In the genomic region with DNA sequence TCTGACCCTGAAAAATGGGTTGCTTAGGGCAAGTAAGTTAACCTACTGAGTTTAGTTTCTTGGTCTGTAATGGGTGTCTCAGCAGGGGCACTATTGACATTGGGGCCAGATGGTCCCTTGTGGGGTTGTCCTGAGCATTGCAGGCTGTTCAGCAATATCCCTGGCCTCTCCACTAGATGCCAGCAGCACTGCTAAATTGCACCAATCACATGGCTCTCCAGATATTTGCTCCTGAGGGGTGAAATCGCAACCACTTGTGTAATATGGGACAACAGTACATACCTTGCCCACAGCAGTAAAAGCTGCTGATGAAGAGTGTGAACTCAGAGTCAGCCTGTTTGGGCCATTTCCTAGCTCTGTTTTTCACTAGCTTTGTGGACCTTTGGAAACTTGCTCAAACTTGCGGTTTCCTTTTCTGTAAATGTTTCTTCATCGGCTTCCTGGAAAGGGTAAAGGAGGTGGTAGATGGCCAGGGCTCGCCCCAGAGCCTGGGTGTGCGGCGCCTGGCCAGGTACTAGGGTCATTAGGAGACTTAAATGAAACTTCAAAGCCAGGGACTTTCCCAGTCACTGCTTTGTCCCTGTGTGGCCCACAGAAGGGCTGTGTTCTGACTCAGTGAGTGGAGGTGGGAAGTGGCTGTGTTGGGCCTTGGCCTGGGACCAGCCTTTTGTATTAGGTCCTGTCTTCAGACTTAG, we compare ENCODE assay signal across 8 cellular contexts. TPM values are rescaled to one million over a fixed set of nuclear protein-coding genes. Genes with fewer than 3 reads are reported as not detected.
DNase-seq lines count a peak whose midpoint lies in the region; ATAC-seq and TF ChIP-seq lines count a peak whose summit lies in the region.

No MANE protein-coding gene starts in this region.

- peaks cover 10% of the 10 kb centered on the region for H3K4me1 ChIP-seq in KMS-11 (ENCODE audit: low read depth, poor library complexity, severe bottlenecking)
- peaks cover 13 to 57% (median 32%) of the 10 kb centered on the region in 3 donors for H3K4me1 ChIP-seq in esophagus squamous epithelium
- no peaks in the 10 kb centered on the region for H3K4me1 ChIP-seq in neuronal stem cell (ENCODE audit: control insufficient read depth in 2 of 2, insufficient read depth in 1 of 2, low read depth in 1 of 2, low read length in 2 of 2)

- 5 to 23% methylated on average over 4 to 6 of the region's 6 CpGs for WGBS in esophagus squamous epithelium, 2 donors
- WGBS in neuronal stem cell (ENCODE audit: extremely low coverage in 2 of 2, insufficient read length in 2 of 2, insufficient replicate concordance in 1 of 2), 2 donors, result no CpG with 5 or more reads among the region's 6 CpGs

- H2BK5ac ChIP-seq in neuronal stem cell (ENCODE audit: low read length), result no peak overlapping the region

- no peaks in the 10 kb centered on the region for H3K9me3 ChIP-seq in esophagus squamous epithelium
- no peaks in the 10 kb centered on the region for H3K9me3 ChIP-seq in neuronal stem cell (replicated peaks in 1 of 2; ENCODE audit: control insufficient read depth in 2 of 2, insufficient read depth in 1 of 2, low read depth in 1 of 2, low read length in 2 of 2)

- no peak overlapping the region for H3K14ac ChIP-seq in neuronal stem cell (ENCODE audit: low read length)

- no peak overlapping the region for H4K91ac ChIP-seq in neuronal stem cell (ENCODE audit: low read depth, low read length, poor library complexity)

- CTCF ChIA-PET in activated CD4-positive, alpha-beta T cell treated with anti-CD3 and anti-CD28 coated beads for 36 hours (lab: Charles Lee), result interaction anchor here (0.6 to 1.5 kb wide), 8 partner anchors 13 to 104 kb away, joined by 3 to 7 read pairs (median 4); a partner anchor contains a TSS

- peaks cover 13% of the 10 kb centered on the region; the same call in 1 of the 2 replicates for H3K27me3 ChIP-seq in KMS-11 (ENCODE audit: insufficient read depth, low read depth)
- H3K27me3 ChIP-seq in esophagus squamous epithelium, result peaks cover 0 to 31% (median 0%) of the 10 kb centered on the region in 4 donors
- peaks cover 0 to 30% (median 0%) of the 10 kb centered on the region in 3 experiments for H3K27me3 ChIP-seq in neuronal stem cell (ENCODE audit: control insufficient read depth in 3 of 3, insufficient read depth in 3 of 3, low read depth in 1 of 3, low read length in 3 of 3)

- peak overlapping the region; percentile 52 for H2AFZ ChIP-seq in KMS-11 (ENCODE audit: low read depth)
- peak overlapping the region; percentile 11 for H2AFZ ChIP-seq in neuronal stem cell (ENCODE audit: low read length)

- peaks cover 6% of the 10 kb centered on the region for H3K27me3 Mint-ChIP-seq in activated CD4-positive, alpha-beta T cell treated with anti-CD3 and anti-CD28 coated beads for 36 hours

- no peak overlapping the region for H3K4me3 Mint-ChIP-seq in activated CD4-positive, alpha-beta T cell treated with anti-CD3 and anti-CD28 coated beads for 36 hours

- H3K79me1 ChIP-seq in neuronal stem cell (ENCODE audit: low read depth, low read length), result no peaks in the 10 kb centered on the region

- no peak overlapping the region for H2BK120ac ChIP-seq in neuronal stem cell (ENCODE audit: low read depth, low read length)

- H3K27ac ChIP-seq in KMS-11 (peak overlapping the region; percentile 22; the same call in 1 of the 2 replicates), esophagus squamous epithelium (peak overlapping the region; percentile 75 to 87 (median 78)), neuronal stem cell (replicated peaks; ENCODE audit: low read length) (no peak overlapping the region)

- no peaks in the 10 kb centered on the region for H4K20me1 ChIP-seq in KMS-11 (ENCODE audit: insufficient read depth)

- H3K4me3 ChIP-seq in KMS-11 (IDR thresholded peaks at IDR 0.05; ENCODE audit: insufficient read depth, low read depth, low read length), result no peak overlapping the region
- H3K4me3 ChIP-seq in esophagus squamous epithelium, result no peak overlapping the region
- no peak overlapping the region for H3K4me3 ChIP-seq in neuronal stem cell (ENCODE audit: low read length in 2 of 2)

- H3K4me1 Mint-ChIP-seq in activated CD4-positive, alpha-beta T cell treated with anti-CD3 and anti-CD28 coated beads for 36 hours, result peaks cover 18% of the 10 kb centered on the region

- TF ChIP-seq POLR2A in esophagus squamous epithelium (IDR thresholded peaks at IDR 0.05), result no peak

- POLR2A ChIA-PET in activated CD4-positive, alpha-beta T cell treated with anti-CD3 and anti-CD28 coated beads for 36 hours (lab: Charles Lee), result interaction anchor here (0.5 to 1.0 kb wide), 3 partner anchors 13 to 383 kb away, joined by 3 to 7 read pairs (median 3); a partner anchor contains a TSS

- H3K9ac ChIP-seq in KMS-11 (no peak overlapping the region), neuronal stem cell (ENCODE audit: low read depth, low read length, poor library complexity) (no peak overlapping the region)

- peak overlapping the region; percentile 88 for H3K27ac Mint-ChIP-seq in activated CD4-positive, alpha-beta T cell treated with anti-CD3 and anti-CD28 coated beads for 36 hours

- no peaks in the 10 kb centered on the region for H3K36me3 ChIP-seq in KMS-11 (ENCODE audit: insufficient read depth)
- H3K36me3 ChIP-seq in esophagus squamous epithelium, result no peaks in the 10 kb centered on the region
- H3K36me3 ChIP-seq in neuronal stem cell (replicated peaks in 1 of 2; ENCODE audit: control insufficient read depth in 2 of 2, insufficient read depth in 2 of 2, low read length in 2 of 2), result no peaks in the 10 kb centered on the region

- peak; percentile 67 for DNase-seq in activated CD4-positive, alpha-beta T cell treated with anti-CD3 and anti-CD28 coated beads for 36 hours
- DNase-seq in activated CD4-positive, alpha-beta T cell treated with anti-CD3 and anti-CD28 coated beads for 1 hour, result no peak
- DNase-seq in activated CD4-positive, CD25-positive, alpha-beta regulatory T cell treated with anti-CD3 and anti-CD28 coated beads, Interleukin-2, amount 50 U/mL, for 72 hours, result peak; percentile 64
- DNase-seq in esophagus squamous epithelium (lab: John Stamatoyannopoulos, UW) (no peak), neuronal stem cell (ENCODE audit: low spot score) (no peak), pons (ENCODE audit: low spot score) (no peak)

- H3K9me3 Mint-ChIP-seq in activated CD4-positive, alpha-beta T cell treated with anti-CD3 and anti-CD28 coated beads for 36 hours (ENCODE audit: low read depth), result no peaks in the 10 kb centered on the region

- no peak overlapping the region for H2BK12ac ChIP-seq in neuronal stem cell (ENCODE audit: low read length)

- no peak overlapping the region for H3K23ac ChIP-seq in neuronal stem cell (ENCODE audit: low read depth, low read length, poor library complexity)

- no peak overlapping the region for H2BK15ac ChIP-seq in neuronal stem cell (ENCODE audit: low read length)

- intact Hi-C loops in activated CD4-positive, alpha-beta T cell treated with anti-CD3 and anti-CD28 coated beads for 36 hours (cut with DNase I, micrococcal nuclease), result loop anchor here (1.0 to 5.0 kb wide), 2 partner anchors 104 to 105 kb away; no protein-coding TSS in a partner anchor
- intact Hi-C loops in esophagus squamous epithelium (cut with DNase I), result loop anchor here (5.0 kb wide), 1 partner anchor 99 kb away; no protein-coding TSS in a partner anchor

- no peaks in the 10 kb centered on the region for H3K79me2 ChIP-seq in KMS-11 (ENCODE audit: insufficient read depth, low read depth)

- TF ChIP-seq CTCF in KMS-11 (conservative IDR thresholded peaks at IDR 0.05; ENCODE audit: low read depth, low read length), result 0 out of 2 replicates have a peak, but pooled peaks have one; percentile 21
- peak in 5 of 6 experiments; percentile 39 to 72 (median 61) for TF ChIP-seq CTCF in esophagus squamous epithelium (IDR thresholded peaks at IDR 0.05)

- H3K36me3 Mint-ChIP-seq in activated CD4-positive, alpha-beta T cell treated with anti-CD3 and anti-CD28 coated beads for 36 hours (ENCODE audit: low read depth), result no peaks in the 10 kb centered on the region

- H3K18ac ChIP-seq in neuronal stem cell (ENCODE audit: low read length), result peak overlapping the region; percentile 5

- H3K4me2 ChIP-seq in KMS-11 (peak overlapping the region; percentile 28), neuronal stem cell (ENCODE audit: insufficient read depth, low read length, poor library complexity, severe bottlenecking) (no peak overlapping the region)

- ATAC-seq in activated CD4-positive, alpha-beta T cell treated with anti-CD3 and anti-CD28 coated beads for 36 hours, result peak; percentile 89
- ATAC-seq in GM21825 (IDR thresholded peaks at IDR 0.05; ENCODE audit: unreplicated experiment), result peak; percentile 83

- H4K8ac ChIP-seq in neuronal stem cell (ENCODE audit: low read depth, low read length), result no peak overlapping the region

- peak overlapping the region; percentile 15 for H2AK5ac ChIP-seq in neuronal stem cell (ENCODE audit: low read depth, low read length)

- H3K4ac ChIP-seq in neuronal stem cell (ENCODE audit: low read length), result no peak overlapping the region

RNA-seq across cellular contexts. Expression of a gene that starts 13.0 kb away (rescaled TPM):
- total RNA-seq in activated CD4-positive, alpha-beta T cell treated with anti-CD3 and anti-CD28 coated beads for 36 hours, result 1 to 10 TPM; 3.8 to 3.9 TPM
- total RNA-seq in esophagus squamous epithelium, result 10 to 100 TPM in 2 of 4 donors, 1 to 10 TPM in 2; 2.1 to 15.1 (median 8.4) TPM
- not detected for polyA plus RNA-seq in neuronal stem cell (2013, experiment 1 of 2)
- not detected for polyA plus RNA-seq in neuronal stem cell (2013, experiment 2 of 2)

RNA-seq across cellular contexts. Expression of a gene that starts 39.7 kb away (rescaled TPM):
- total RNA-seq in activated CD4-positive, alpha-beta T cell treated with anti-CD3 and anti-CD28 coated beads for 36 hours, result under 1 TPM; 0.30 to 0.54 TPM
- total RNA-seq in esophagus squamous epithelium, result 1 to 10 TPM; 1.5 to 6.1 (median 2.9) TPM
- 0.01 TPM for polyA plus RNA-seq in neuronal stem cell (2013, experiment 1 of 2)
- 0.01 TPM for polyA plus RNA-seq in neuronal stem cell (2013, experiment 2 of 2)

RNA-seq across cellular contexts. Expression of a gene that starts 56.9 kb away (rescaled TPM):
- total RNA-seq in activated CD4-positive, alpha-beta T cell treated with anti-CD3 and anti-CD28 coated beads for 36 hours, result not detected
- total RNA-seq in esophagus squamous epithelium, result not detected
- 7.0 TPM for polyA plus RNA-seq in neuronal stem cell (2013, experiment 1 of 2)
- polyA plus RNA-seq in neuronal stem cell (2013, experiment 2 of 2), result 5.6 TPM

Comparison
In these comparisons a context has a peak if more than half of its experiments do, and no peak if none do; other contexts are left out.
1. DNase-seq: peak in activated CD4-positive, alpha-beta T cell treated with anti-CD3 and anti-CD28 coated beads for 36 hours (single experiment) and activated CD4-positive, CD25-positive, alpha-beta regulatory T cell treated with anti-CD3 and anti-CD28 coated beads, Interleukin-2, amount 50 U/mL, for 72 hours (single experiment); none in activated CD4-positive, alpha-beta T cell treated with anti-CD3 and anti-CD28 coated beads for 1 hour (single experiment), esophagus squamous epithelium (single experiment), neuronal stem cell (single experiment) and pons (single experiment).